ENCODE assay signal across 25 cellular contexts in genomic region chr7:44396498-44396897, GRCh38.
"Had no signal": no experiment of that assay in that cellular context is flagged by ENCODE, and none has a peak within 500 bp of the region (broad histone marks: within the 10 kb centered on the region; RNA-seq: fewer than 3 reads in every experiment).

No MANE protein-coding gene starts in this region.

- ATAC-seq: activated CD8-positive, alpha-beta T cell treated with anti-CD3 and anti-CD28 coated beads, Interleukin-2, amount 10 ng/mL, durations not matched to agents 7 days and 5 days; activated T-cell treated with anti-CD3 and anti-CD28 coated beads, Interleukin-2, amount 50 U/mL, for 4 hours; body of pancreas had no signal

- H3K4me3 ChIP-seq: adrenal gland, body of pancreas, breast epithelium, SJCRH30, SK-N-MC had no signal

- H3K4me2 ChIP-seq: KMS-11 had no signal

- H3K4me3 Mint-ChIP-seq: activated CD8-positive, alpha-beta T cell treated with anti-CD3 and anti-CD28 coated beads, Interleukin-2, amount 10 ng/mL, durations not matched to agents 7 days and 5 days; activated naive CD8-positive, alpha-beta T cell treated with anti-CD3 and anti-CD28 coated beads, Interleukin-2, amount 10 ng/mL, durations not matched to agents 7 days and 5 days; activated T-cell treated with anti-CD3 and anti-CD28 coated beads, Interleukin-2, amount 50 U/mL, for 4 hours had no signal

- H3K4me1 ChIP-seq: adrenal gland, breast epithelium had no signal

- H3K27ac ChIP-seq: adrenal gland, body of pancreas, breast epithelium, KMS-11, SJCRH30, SK-N-MC, WERI-Rb-1 had no signal

- DNase-seq: activated CD4-positive, alpha-beta T cell treated with anti-CD3 and anti-CD28 coated beads for 1 hour; activated CD4-positive, alpha-beta T cell treated with anti-CD3 and anti-CD28 coated beads for 48 hours; activated CD4-positive, alpha-beta T cell treated with anti-CD3 and anti-CD28 coated beads, Interleukin-2, amount 50 U/mL, for 48 hours; activated CD4-positive, CD25-positive, alpha-beta regulatory T cell; activated CD8-positive, alpha-beta T cell treated with anti-CD3 and anti-CD28 coated beads, Interleukin-2, amount 10 ng/mL, durations not matched to agents 7 days and 5 days; activated effector memory CD4-positive, alpha-beta T cell treated with anti-CD3 and anti-CD28 coated beads, Interleukin-2, amount 50 U/mL, for 16 hours; activated naive CD4-positive, alpha-beta T cell; activated naive CD4-positive, alpha-beta T cell treated with anti-CD3 and anti-CD28 coated beads, Interleukin-2, amount 50 U/mL, for 16 hours; activated naive CD8-positive, alpha-beta T cell treated with anti-CD3 and anti-CD28 coated beads, Interleukin-2, amount 10 ng/mL, durations not matched to agents 7 days and 5 days; activated T-cell treated with anti-CD3 and anti-CD28 coated beads, Interleukin-2, amount 50 U/mL, for 4 hours; caudate nucleus; MM.1S; NCI-H1436 treated with DMSO at 0.1 percent for 48 hours; NCI-H1694 treated with DMSO at 0.1 percent for 48 hours; NCI-H345; NCI-H526 treated with DMSO at 0.1 percent for 48 hours; Right ventricle myocardium superior; SJCRH30; T1000; WERI-Rb-1 had no signal

- H3K4me1 Mint-ChIP-seq: activated naive CD8-positive, alpha-beta T cell treated with anti-CD3 and anti-CD28 coated beads, Interleukin-2, amount 10 ng/mL, durations not matched to agents 7 days and 5 days had no signal

- H3K27me3 ChIP-seq: adrenal gland, body of pancreas, breast epithelium, SJCRH30 had no signal

- H3K9me3 Mint-ChIP-seq: activated naive CD8-positive, alpha-beta T cell treated with anti-CD3 and anti-CD28 coated beads, Interleukin-2, amount 10 ng/mL, durations not matched to agents 7 days and 5 days; activated T-cell treated with anti-CD3 and anti-CD28 coated beads, Interleukin-2, amount 50 U/mL, for 4 hours had no signal

- H3K9me3 ChIP-seq: adrenal gland, body of pancreas, breast epithelium, SJCRH30 had no signal

- H3K27me3 Mint-ChIP-seq: activated naive CD8-positive, alpha-beta T cell treated with anti-CD3 and anti-CD28 coated beads, Interleukin-2, amount 10 ng/mL, durations not matched to agents 7 days and 5 days had no signal

- H3K27ac Mint-ChIP-seq: activated CD8-positive, alpha-beta T cell treated with anti-CD3 and anti-CD28 coated beads, Interleukin-2, amount 10 ng/mL, durations not matched to agents 7 days and 5 days; activated naive CD8-positive, alpha-beta T cell treated with anti-CD3 and anti-CD28 coated beads, Interleukin-2, amount 10 ng/mL, durations not matched to agents 7 days and 5 days had no signal

- H3K9ac ChIP-seq: KMS-11 had no signal
